ENCODE assay signal across 17 cellular contexts in the genomic region with DNA sequence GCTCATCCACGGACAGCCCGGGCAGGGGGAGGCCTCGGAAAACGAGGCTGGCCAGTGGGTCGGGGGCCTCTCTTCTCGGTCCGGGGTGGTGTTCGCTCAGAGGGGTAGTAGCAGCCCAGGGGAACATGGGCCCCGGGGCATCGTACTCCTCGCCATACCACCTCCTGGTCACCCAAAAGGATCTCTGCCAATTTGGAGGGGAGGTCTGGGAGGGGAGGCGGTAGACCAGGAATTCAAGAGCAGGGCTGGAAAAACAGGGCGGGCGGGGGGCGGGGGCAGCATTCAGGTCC.
"Had no signal": no experiment of that assay in that cellular context is flagged by ENCODE, and none has a peak within 500 bp of the region (broad histone marks: within the 10 kb centered on the region; RNA-seq: fewer than 3 reads in every experiment).

No MANE protein-coding gene starts in this region.

- H3K36me3 ChIP-seq: ovary had no signal

- H3K27me3 Mint-ChIP-seq: activated CD8-positive, alpha-beta memory T cell treated with anti-CD3 and anti-CD28 coated beads, Interleukin-2, amount 10 ng/mL, durations not matched to agents 7 days and 5 days; activated naive CD4-positive, alpha-beta T cell treated with anti-CD3 and anti-CD28 coated beads, Interleukin-2, amount 10 ng/mL, durations not matched to agents 7 days and 5 days; activated T-cell treated with anti-CD3 and anti-CD28 coated beads, Interleukin-2, amount 50 U/mL, for 24 hours had no signal

- H3K9me3 Mint-ChIP-seq: activated naive CD4-positive, alpha-beta T cell treated with anti-CD3 and anti-CD28 coated beads, Interleukin-2, amount 10 ng/mL, durations not matched to agents 7 days and 5 days; activated T-cell treated with anti-CD3 and anti-CD28 coated beads, Interleukin-2, amount 50 U/mL, for 24 hours; immature natural killer cell; neural crest cell; stimulated activated effector memory CD8-positive, alpha-beta T cell treated with anti-CD3 and anti-CD28 coated beads, Interleukin-12 subunit alpha, Interleukin-12 subunit beta, amount 100 ng/mL, for 72 hours had no signal

- H3K27me3 ChIP-seq: ovary, tibial nerve had no signal

- H3K9me3 ChIP-seq: lower lobe of right lung, ovary, tibial nerve had no signal

- DNase-seq: activated CD4-positive, alpha-beta T cell treated with anti-CD3 and anti-CD28 coated beads, Interleukin-2, amount 50 U/mL, for 48 hours; activated CD4-positive, CD25-positive, alpha-beta regulatory T cell treated with anti-CD3 and anti-CD28 coated beads, Interleukin-2, amount 50 U/mL, for 72 hours; activated CD8-positive, alpha-beta memory T cell treated with anti-CD3 and anti-CD28 coated beads, Interleukin-2, amount 10 ng/mL, durations not matched to agents 7 days and 5 days; activated naive CD4-positive, alpha-beta T cell treated with anti-CD3 and anti-CD28 coated beads, Interleukin-2, amount 10 ng/mL, durations not matched to agents 7 days and 5 days; activated T-cell treated with anti-CD3 and anti-CD28 coated beads, Interleukin-2, amount 50 U/mL, for 24 hours; erythroblast; hippocampal formation; immature natural killer cell; left cardiac atrium; lower lobe of right lung; midbrain; ovary; T-helper 1 cell; T1000 had no signal

- H3K27ac ChIP-seq: lower lobe of right lung, ovary, tibial nerve had no signal

- H3K27ac Mint-ChIP-seq: activated CD8-positive, alpha-beta memory T cell treated with anti-CD3 and anti-CD28 coated beads, Interleukin-2, amount 10 ng/mL, durations not matched to agents 7 days and 5 days; activated naive CD4-positive, alpha-beta T cell treated with anti-CD3 and anti-CD28 coated beads, Interleukin-2, amount 10 ng/mL, durations not matched to agents 7 days and 5 days; activated T-cell treated with anti-CD3 and anti-CD28 coated beads, Interleukin-2, amount 50 U/mL, for 24 hours; stimulated activated effector memory CD8-positive, alpha-beta T cell treated with anti-CD3 and anti-CD28 coated beads, Interleukin-12 subunit alpha, Interleukin-12 subunit beta, amount 100 ng/mL, for 72 hours had no signal

- H3K4me3 ChIP-seq: lower lobe of right lung, ovary, tibial nerve had no signal

- H3K4me3 Mint-ChIP-seq: activated CD8-positive, alpha-beta memory T cell treated with anti-CD3 and anti-CD28 coated beads, Interleukin-2, amount 10 ng/mL, durations not matched to agents 7 days and 5 days; activated naive CD4-positive, alpha-beta T cell treated with anti-CD3 and anti-CD28 coated beads, Interleukin-2, amount 10 ng/mL, durations not matched to agents 7 days and 5 days; activated T-cell treated with anti-CD3 and anti-CD28 coated beads, Interleukin-2, amount 50 U/mL, for 24 hours; immature natural killer cell; neural crest cell; stimulated activated effector memory CD8-positive, alpha-beta T cell treated with anti-CD3 and anti-CD28 coated beads, Interleukin-12 subunit alpha, Interleukin-12 subunit beta, amount 100 ng/mL, for 72 hours had no signal
